Comparison of ENCODE assay signal across 8 cellular contexts in the genomic region with DNA sequence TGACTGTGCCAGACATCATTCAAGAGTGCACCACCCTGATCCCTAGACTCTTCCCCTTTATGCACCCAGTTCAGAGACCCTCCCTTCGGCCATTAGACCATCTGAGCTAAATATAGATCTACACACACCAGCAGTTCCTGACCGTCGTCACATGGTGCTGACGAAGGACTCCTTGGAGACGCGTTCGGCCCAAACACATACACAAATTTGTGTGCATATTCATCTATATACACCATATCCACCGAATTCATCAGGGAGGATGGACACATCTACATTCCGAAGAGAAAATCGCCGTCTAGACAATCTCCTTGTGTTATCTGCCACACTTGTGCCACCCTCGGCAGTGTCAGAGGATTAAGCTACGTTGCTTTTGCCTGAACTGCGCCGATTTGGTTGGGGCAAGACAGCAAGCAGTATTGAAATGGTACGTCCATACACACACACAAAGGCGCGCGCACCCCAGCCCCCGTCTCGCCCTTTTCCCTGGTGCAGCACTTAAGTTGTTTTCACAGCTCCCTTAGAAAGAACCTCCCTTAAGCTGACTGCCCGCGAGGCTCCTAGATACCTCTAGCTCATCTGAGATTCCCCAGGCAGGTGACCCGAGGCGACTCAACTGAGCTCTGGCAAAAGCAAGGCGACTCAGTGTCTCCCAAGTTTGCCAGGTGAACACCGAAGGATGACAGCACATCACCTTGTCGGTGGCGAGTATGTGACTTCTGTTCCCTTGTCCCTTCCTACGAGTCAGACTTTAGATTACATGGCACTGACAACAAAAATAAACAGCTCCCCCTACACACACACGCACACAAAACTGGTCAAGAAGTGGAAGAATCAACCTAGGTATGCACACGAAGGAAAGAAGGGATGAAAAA. TPM values are rescaled to one million over a fixed set of nuclear protein-coding genes. Genes with fewer than 3 reads are reported as not detected.
DNase-seq lines count a peak whose midpoint lies in the region; ATAC-seq and TF ChIP-seq lines count a peak whose summit lies in the region.

No MANE protein-coding gene starts in this region.

- H3K27ac ChIP-seq in GM23248 (no peak overlapping the region), PC-3 (ENCODE audit: low read length) (no peak overlapping the region)

- H2AFZ ChIP-seq in GM23248: peak overlapping the region; percentile 83
- H2AFZ ChIP-seq in PC-3 (ENCODE audit: low read length): peak overlapping the region; percentile 91

- WGBS in GM23248 (ENCODE audit: low coverage in 1 of 2, low lambda C conversion rate in 2 of 2, missing lambda C conversion rate in 2 of 2), 2 experiments: 2% methylated on average over 32 of the region's 32 CpGs

- H3K9me3 Mint-ChIP-seq in activated naive CD8-positive, alpha-beta T cell treated with anti-CD3 and anti-CD28 coated beads, Interleukin-2, amount 10 ng/mL, durations not matched to agents 7 days and 5 days: peaks cover 2% of the 10 kb centered on the region
- no peaks in the 10 kb centered on the region for H3K9me3 Mint-ChIP-seq in osteocyte (ENCODE audit: unreplicated experiment)

- TF ChIP-seq CTCF in PC-3 (conservative IDR thresholded peaks at IDR 0.05; ENCODE audit: low read depth, low read length) (no peak), osteocyte (IDR thresholded peaks at IDR 0.05) (no peak)

- H3K36me3 ChIP-seq in GM23248 (ENCODE audit: low read depth) (no peaks in the 10 kb centered on the region), PC-3 (ENCODE audit: low read depth, low read length) (no peaks in the 10 kb centered on the region; the same call in 1 of the 2 replicates)

- peak overlapping the region; percentile 91 for H3K27ac Mint-ChIP-seq in activated naive CD8-positive, alpha-beta T cell treated with anti-CD3 and anti-CD28 coated beads, Interleukin-2, amount 10 ng/mL, durations not matched to agents 7 days and 5 days
- H3K27ac Mint-ChIP-seq in osteocyte (ENCODE audit: unreplicated experiment): no peak overlapping the region

- H3K4me3 ChIP-seq in GM23248 (peak overlapping the region; percentile 78), PC-3 (ENCODE audit: low read length) (peak overlapping the region; percentile 87)

- H3K9me3 ChIP-seq in GM23248 (ENCODE audit: low read depth): no peaks in the 10 kb centered on the region
- no peaks in the 10 kb centered on the region for H3K9me3 ChIP-seq in PC-3 (ENCODE audit: low read length)

- POLR2A ChIA-PET in PC-3 (lab: Charles Lee; ENCODE audit: unreplicated experiment): interaction anchor here (0.5 kb wide), 1 partner anchor 27 kb away, joined by 5 read pairs; no protein-coding TSS in a partner anchor
- POLR2A ChIA-PET in activated naive CD8-positive, alpha-beta T cell treated with anti-CD3 and anti-CD28 coated beads, Interleukin-2, amount 10 ng/mL, durations not matched to agents 7 days and 5 days (lab: Charles Lee): interaction anchor here (0.6 to 3.6 kb wide), 12 partner anchors 9 to 743 kb away, joined by 3 to 55 read pairs (median 4); no protein-coding TSS in a partner anchor

- peak overlapping the region; percentile 67 for H3K4me2 ChIP-seq in GM23248 (ENCODE audit: unreplicated experiment)
- peak overlapping the region; percentile 83 for H3K4me2 ChIP-seq in PC-3 (ENCODE audit: low read length)

- peak; percentile 37 for DNase-seq in GM23248
- peak; percentile 19 for DNase-seq in PC-3
- peak; percentile 60 for DNase-seq in activated naive CD8-positive, alpha-beta T cell treated with anti-CD3 and anti-CD28 coated beads, Interleukin-2, amount 10 ng/mL, durations not matched to agents 7 days and 5 days
- peak; percentile 65 for DNase-seq in left cardiac atrium
- DNase-seq in osteocyte (ENCODE audit: extremely low spot score, unreplicated experiment): no peak
- no peak for DNase-seq in NOMO-1 (lab: John Stamatoyannopoulos, UW; ENCODE audit: unreplicated experiment in 2 of 2)

- H3F3A ChIP-seq in GM23248 (ENCODE audit: insufficient read depth) (no peaks in the 10 kb centered on the region), PC-3 (ENCODE audit: low read length, unreplicated experiment) (no peaks in the 10 kb centered on the region)

- CTCF ChIA-PET in PC-3 (lab: Charles Lee): no interaction called here

- no peak for ATAC-seq in PC-3
- ATAC-seq in activated naive CD8-positive, alpha-beta T cell treated with anti-CD3 and anti-CD28 coated beads, Interleukin-2, amount 10 ng/mL, durations not matched to agents 7 days and 5 days (ENCODE audit: low read depth): peak; percentile 5
- peak; percentile 25 to 55 for ATAC-seq in left cardiac atrium
- ATAC-seq in HG02938 (IDR thresholded peaks at IDR 0.05; ENCODE audit: unreplicated experiment): no peak
- no peak for ATAC-seq in GM21825 (IDR thresholded peaks at IDR 0.05; ENCODE audit: unreplicated experiment)

- in situ Hi-C loops in GM23248 (cut with MboI): loop anchor here (10.0 to 25.0 kb wide), 2 partner anchors 364 to 742 kb away; no protein-coding TSS in a partner anchor

- H4K20me1 ChIP-seq in GM23248 (ENCODE audit: insufficient read depth) (no peaks in the 10 kb centered on the region), PC-3 (ENCODE audit: low read length) (no peaks in the 10 kb centered on the region)

- TSS peak; percentile 37 for BruUV-seq in PC-3 (replicated peaks; lab: Mats Ljungman, UMichigan)

- H3K9ac ChIP-seq in GM23248 (peak overlapping the region; percentile 65; the same call in 1 of the 2 replicates), PC-3 (ENCODE audit: low read length) (no peak overlapping the region)

- no peaks in the 10 kb centered on the region for H3K79me2 ChIP-seq in GM23248 (ENCODE audit: insufficient read depth)
- H3K79me2 ChIP-seq in PC-3 (ENCODE audit: low read length): no peaks in the 10 kb centered on the region

- H3K27me3 ChIP-seq in GM23248 (replicated peaks; ENCODE audit: insufficient read depth): peaks cover 37% of the 10 kb centered on the region
- H3K27me3 ChIP-seq in PC-3 (ENCODE audit: low read length): no peaks in the 10 kb centered on the region

- H3K9me2 ChIP-seq in GM23248 (ENCODE audit: insufficient read depth) (no peaks in the 10 kb centered on the region), PC-3 (replicated peaks; ENCODE audit: low read length) (no peaks in the 10 kb centered on the region)

- intact Hi-C loops in PC-3 (cut with micrococcal nuclease): no loop called here
- intact Hi-C loops in left cardiac atrium (cut with DNase I): no loop called here

- peaks cover 9% of the 10 kb centered on the region; the same call in 1 of the 2 replicates for H3K4me1 ChIP-seq in GM23248 (ENCODE audit: insufficient read depth)
- peaks cover 29% of the 10 kb centered on the region for H3K4me1 ChIP-seq in PC-3 (ENCODE audit: insufficient read depth, low read length)

- H3K4me1 Mint-ChIP-seq in activated naive CD8-positive, alpha-beta T cell treated with anti-CD3 and anti-CD28 coated beads, Interleukin-2, amount 10 ng/mL, durations not matched to agents 7 days and 5 days: peaks cover 34% of the 10 kb centered on the region
- H3K4me1 Mint-ChIP-seq in osteocyte (ENCODE audit: unreplicated experiment): peaks cover 10% of the 10 kb centered on the region

- H3K36me3 Mint-ChIP-seq in activated naive CD8-positive, alpha-beta T cell treated with anti-CD3 and anti-CD28 coated beads, Interleukin-2, amount 10 ng/mL, durations not matched to agents 7 days and 5 days: peaks cover 5% of the 10 kb centered on the region
- H3K36me3 Mint-ChIP-seq in osteocyte (ENCODE audit: unreplicated experiment): no peaks in the 10 kb centered on the region

- H3K27me3 Mint-ChIP-seq in activated naive CD8-positive, alpha-beta T cell treated with anti-CD3 and anti-CD28 coated beads, Interleukin-2, amount 10 ng/mL, durations not matched to agents 7 days and 5 days: no peaks in the 10 kb centered on the region
- H3K27me3 Mint-ChIP-seq in osteocyte (ENCODE audit: unreplicated experiment): peaks cover 61% of the 10 kb centered on the region

- H3K4me3 Mint-ChIP-seq in activated naive CD8-positive, alpha-beta T cell treated with anti-CD3 and anti-CD28 coated beads, Interleukin-2, amount 10 ng/mL, durations not matched to agents 7 days and 5 days: peak overlapping the region; percentile 95
- peak overlapping the region; percentile 73 for H3K4me3 Mint-ChIP-seq in osteocyte (ENCODE audit: unreplicated experiment)

RNA-seq across cellular contexts. Expression of a gene that starts 1.0 kb away (rescaled TPM):
- not detected in 2 replicates for total RNA-seq in GM23248 (2014; rRNA removed; shearing (Covaris generic))
- 0.09 TPM in 1 of 2 replicates, not detected in the other for polyA plus RNA-seq in GM23248 (2016; fragmentation: Nextera tagmentation; extraction: Ambion mirVana)
- total RNA-seq in PC-3 (2014; rRNA removed): 1.4 TPM in 2 replicates
- total RNA-seq in activated naive CD8-positive, alpha-beta T cell treated with anti-CD3 and anti-CD28 coated beads, Interleukin-2, amount 10 ng/mL, durations not matched to agents 7 days and 5 days: 1 to 10 TPM; 8.0 to 8.2 TPM
- total RNA-seq in left cardiac atrium: 1 to 10 TPM; 6.8 to 7.8 TPM
- 0.64 and 0.84 TPM in 2 replicates for total RNA-seq in osteocyte

Comparison
In these comparisons a context has a peak if more than half of its experiments do, and no peak if none do; other contexts are left out.
1. DNase-seq: peak in GM23248 (single experiment), PC-3 (single experiment), activated naive CD8-positive, alpha-beta T cell treated with anti-CD3 and anti-CD28 coated beads, Interleukin-2, amount 10 ng/mL, durations not matched to agents 7 days and 5 days (single experiment) and left cardiac atrium (single experiment); none in osteocyte (single experiment) and NOMO-1 (0 of 2).
2. ATAC-seq: peak in activated naive CD8-positive, alpha-beta T cell treated with anti-CD3 and anti-CD28 coated beads, Interleukin-2, amount 10 ng/mL, durations not matched to agents 7 days and 5 days (single experiment) and left cardiac atrium (2 of 2); none in PC-3 (single experiment), HG02938 (single experiment) and GM21825 (single experiment).